ENCODE assay signal across 15 cellular contexts in genomic region chr22:46457502-46458488, GRCh38.
DNase-seq lines count a peak whose midpoint lies in the region; ATAC-seq and TF ChIP-seq lines count a peak whose summit lies in the region.
"Had no signal": no experiment of that assay in that cellular context is flagged by ENCODE, and none has a peak within 500 bp of the region (broad histone marks: within the 10 kb centered on the region; RNA-seq: fewer than 3 reads in every experiment).

No MANE protein-coding gene starts in this region.

- H3K9ac ChIP-seq in mammary epithelial cell (ENCODE audit: insufficient read depth, low read length) = no peak overlapping the region

- H3K36me3 ChIP-seq in mammary epithelial cell (ENCODE audit: insufficient read depth, low read length) = no peaks in the 10 kb centered on the region
- H3K36me3 ChIP-seq: SJSA1, upper lobe of right lung had no signal

- dilution Hi-C loops in mammary epithelial cell (cut with HindIII; ENCODE audit: low sequenced_read_pairs) = no loop called here

- no peaks in the 10 kb centered on the region for H3K36me3 Mint-ChIP-seq in activated CD8-positive, alpha-beta T cell treated with anti-CD3 and anti-CD28 coated beads for 36 hours (ENCODE audit: low read depth)

- no peak overlapping the region for H3K4me3 Mint-ChIP-seq in activated CD8-positive, alpha-beta T cell treated with anti-CD3 and anti-CD28 coated beads for 36 hours

- CTCF ChIA-PET in mammary epithelial cell (lab: Charles Lee; ENCODE audit: low non-redundant PET) = no interaction called here
- CTCF ChIA-PET in activated CD8-positive, alpha-beta T cell treated with anti-CD3 and anti-CD28 coated beads for 36 hours (lab: Charles Lee) = no interaction called here

- intact Hi-C loops in mammary epithelial cell (cut with micrococcal nuclease) = no loop called here
- intact Hi-C loops in activated CD8-positive, alpha-beta T cell treated with anti-CD3 and anti-CD28 coated beads for 36 hours (cut with micrococcal nuclease) = no loop called here

- 82% methylated on average over 32 of the region's 34 CpGs for whole genome bisulfite sequencing in mammary epithelial cell (ENCODE audit: low coverage, missing lambda C conversion rate)

- POLR2A ChIA-PET in activated CD8-positive, alpha-beta T cell treated with anti-CD3 and anti-CD28 coated beads for 36 hours (lab: Charles Lee) = no interaction called here

- H3K27me3 ChIP-seq in mammary epithelial cell (ENCODE audit: insufficient read depth, low read length) = no peaks in the 10 kb centered on the region
- H3K27me3 ChIP-seq: body of pancreas, upper lobe of right lung had no signal

- no peak overlapping the region for H3K27ac ChIP-seq in mammary epithelial cell (ENCODE audit: insufficient read depth, low read depth, low read length)
- H3K27ac ChIP-seq: body of pancreas, SJSA1, upper lobe of right lung had no signal

- H2AFZ ChIP-seq in mammary epithelial cell (ENCODE audit: low read depth, low read length) = no peak overlapping the region

- H3K4me3 ChIP-seq in AG10803 (ENCODE audit: low read length) = no peak overlapping the region
- no peak overlapping the region for H3K4me3 ChIP-seq in mammary epithelial cell (replicated peaks in 1 of 3; ENCODE audit: insufficient read depth in 1 of 3, low read depth in 2 of 3, low read length in 3 of 3)
- H3K4me3 ChIP-seq: body of pancreas, SJSA1, skin epidermis, upper lobe of right lung had no signal

- peaks cover 47% of the 10 kb centered on the region for H3K4me1 ChIP-seq in mammary epithelial cell (ENCODE audit: insufficient read depth, low read length)

- peaks cover 65% of the 10 kb centered on the region for H3K79me2 ChIP-seq in mammary epithelial cell (ENCODE audit: insufficient read depth, low read length)

- DNase-seq in AG10803 (ENCODE audit: low read depth) = peak; percentile 29
- DNase-seq in HK-2 (ENCODE audit: unreplicated experiment) = peak; percentile 92
- peak; percentile 93 for DNase-seq in mammary epithelial cell
- DNase-seq in left kidney (ENCODE audit: low read depth, low spot score) = peak; percentile 77
- no peak for DNase-seq in globus pallidus (ENCODE audit: low spot score)
- no peak for DNase-seq in NCI-H446 treated with DMSO at 0.1 percent for 48 hours (lab: John Stamatoyannopoulos, UW)
- DNase-seq in NCI-H774 (lab: John Stamatoyannopoulos, UW) = no peak
- DNase-seq in activated CD8-positive, alpha-beta T cell treated with anti-CD3 and anti-CD28 coated beads for 36 hours = no peak
- DNase-seq: activated CD4-positive, CD25-positive, alpha-beta regulatory T cell; body of pancreas; MV-4-11; NCI-H524 treated with DMSO at 0.1 percent for 48 hours; upper lobe of right lung had no signal

- no peaks in the 10 kb centered on the region for H3K27me3 Mint-ChIP-seq in activated CD8-positive, alpha-beta T cell treated with anti-CD3 and anti-CD28 coated beads for 36 hours

- no peak overlapping the region for H3K27ac Mint-ChIP-seq in activated CD8-positive, alpha-beta T cell treated with anti-CD3 and anti-CD28 coated beads for 36 hours

- no peaks in the 10 kb centered on the region for H3K9me3 Mint-ChIP-seq in activated CD8-positive, alpha-beta T cell treated with anti-CD3 and anti-CD28 coated beads for 36 hours

- no peak for ATAC-seq in activated CD8-positive, alpha-beta T cell treated with anti-CD3 and anti-CD28 coated beads for 36 hours
- ATAC-seq: body of pancreas, upper lobe of right lung had no signal

- in situ Hi-C loops in mammary epithelial cell (cut with MboI; ENCODE audit: low sequenced_read_pairs in 2 of 2) = loop anchor here in 1 of 2 donors (10.0 kb wide), 1 partner anchor 77 kb away; the partner anchor contains the start of gene CELSR1

- H3K9me3 ChIP-seq in mammary epithelial cell (replicated peaks; ENCODE audit: insufficient read depth, low read length) = no peaks in the 10 kb centered on the region
- H3K9me3 ChIP-seq: body of pancreas, SJSA1, upper lobe of right lung had no signal

- TF ChIP-seq CTCF in AG10803 (conservative IDR thresholded peaks at IDR 0.05; ENCODE audit: low read length) = no peak
- TF ChIP-seq CTCF in mammary epithelial cell (conservative IDR thresholded peaks at IDR 0.05 in 1 of 2, IDR thresholded peaks at IDR 0.05 in 1 of 2; ENCODE audit: extremely low read depth in 1 of 2, insufficient read depth in 1 of 2, low read depth in 1 of 2, low read length in 2 of 2) = no peak
- no peak for TF ChIP-seq CTCF in activated CD8-positive, alpha-beta T cell treated with anti-CD3 and anti-CD28 coated beads for 36 hours (IDR thresholded peaks at IDR 0.05)

- H3K4me1 Mint-ChIP-seq in activated CD8-positive, alpha-beta T cell treated with anti-CD3 and anti-CD28 coated beads for 36 hours (ENCODE audit: low read depth) = no peaks in the 10 kb centered on the region

- no peak overlapping the region for H3K4me2 ChIP-seq in mammary epithelial cell (ENCODE audit: insufficient read depth, low read depth, low read length)

- BruUV-seq in mammary epithelial cell (replicated peaks; lab: Mats Ljungman, UMichigan) = no TSS peak

- H4K20me1 ChIP-seq in mammary epithelial cell (ENCODE audit: insufficient read depth, low read length) = no peaks in the 10 kb centered on the region

Comparison
In these comparisons a context has a peak if more than half of its experiments do, and no peak if none do; other contexts are left out.
1. DNase-seq: peak in AG10803 (single experiment), HK-2 (single experiment), mammary epithelial cell (single experiment) and left kidney (single experiment); none in globus pallidus (single experiment), NCI-H446 treated with DMSO at 0.1 percent for 48 hours (single experiment), NCI-H774 (single experiment) and activated CD8-positive, alpha-beta T cell treated with anti-CD3 and anti-CD28 coated beads for 36 hours (single experiment).